Comparison of ENCODE assay signal across 11 cellular contexts in the genomic region with DNA sequence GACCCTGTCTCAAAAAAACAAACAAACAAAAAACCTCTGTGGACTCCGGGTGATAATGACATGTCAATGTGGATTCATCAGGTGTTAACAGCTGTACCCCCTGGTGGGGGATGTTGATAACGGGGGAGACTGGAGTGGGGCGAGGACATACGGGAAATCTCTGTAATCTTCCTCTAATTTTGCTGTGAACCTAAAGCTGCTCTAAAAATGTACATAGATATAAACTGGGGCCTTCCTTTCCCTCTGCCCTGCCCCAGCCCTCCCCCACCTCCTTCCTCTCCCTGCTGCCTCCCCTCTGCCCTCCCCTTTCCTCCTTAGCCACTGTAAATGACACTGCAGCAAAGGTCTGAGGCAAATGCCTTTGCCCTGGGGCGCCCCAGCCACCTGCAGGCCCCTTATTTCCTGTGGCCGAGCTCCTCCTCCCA. TPM values are rescaled to one million over a fixed set of nuclear protein-coding genes. Genes with fewer than 3 reads are reported as not detected.
A peak's percentile ranks its signal among the peaks of the same experiment; 100 is the strongest.
DNase-seq lines count a peak whose midpoint lies in the region; ATAC-seq and TF ChIP-seq lines count a peak whose summit lies in the region.
"Had no signal": no experiment of that assay in that cellular context is flagged by ENCODE, and none has a peak within 500 bp of the region (broad histone marks: within the 10 kb centered on the region; RNA-seq: fewer than 3 reads in every experiment).

No MANE protein-coding gene starts in this region.

- TF ChIP-seq CTCF in OCI-LY7 (conservative IDR thresholded peaks at IDR 0.05; ENCODE audit: low read length) = no peak

- peak overlapping the region; percentile 66 for H3K4me2 ChIP-seq in OCI-LY7 (ENCODE audit: low read length)

- peak; percentile 45 to 47 for ATAC-seq in stimulated activated naive B cell treated with anti-CD40 and anti-IgM and Interleukin-4, amounts not matched to agents 10 μg/mL and 1 μg/mL and 100 μg/mL, for 72 hours (replicated peaks)
- no peak for ATAC-seq in sciatic nerve

- H3K27ac Mint-ChIP-seq in activated naive CD4-positive, alpha-beta T cell treated with anti-CD3 and anti-CD28 coated beads for 36 hours = peak overlapping the region; percentile 71
- no peak overlapping the region for H3K27ac Mint-ChIP-seq in stimulated activated naive B cell treated with anti-CD40 and anti-IgM and Interleukin-4, amounts not matched to agents 10 μg/mL and 1 μg/mL and 100 μg/mL, for 72 hours
- H3K27ac Mint-ChIP-seq: B cell had no signal

- H3K79me2 ChIP-seq in OCI-LY7 (ENCODE audit: insufficient read depth, low read depth, low read length) = no peaks in the 10 kb centered on the region

- H3K27me3 Mint-ChIP-seq in activated naive CD4-positive, alpha-beta T cell treated with anti-CD3 and anti-CD28 coated beads for 36 hours (ENCODE audit: low read depth) = no peaks in the 10 kb centered on the region
- no peaks in the 10 kb centered on the region for H3K27me3 Mint-ChIP-seq in stimulated activated naive B cell treated with anti-CD40 and anti-IgM and Interleukin-4, amounts not matched to agents 10 μg/mL and 1 μg/mL and 100 μg/mL, for 72 hours
- H3K27me3 Mint-ChIP-seq: B cell had no signal

- no peak overlapping the region for H2AFZ ChIP-seq in OCI-LY7 (ENCODE audit: low read length)

- peaks cover 10% of the 10 kb centered on the region for H3K36me3 Mint-ChIP-seq in activated naive CD4-positive, alpha-beta T cell treated with anti-CD3 and anti-CD28 coated beads for 36 hours (ENCODE audit: low read depth)
- H3K36me3 Mint-ChIP-seq in stimulated activated naive B cell treated with anti-CD40 and anti-IgM and Interleukin-4, amounts not matched to agents 10 μg/mL and 1 μg/mL and 100 μg/mL, for 72 hours = peaks cover 30 to 33% of the 10 kb centered on the region in 2 donors

- no peaks in the 10 kb centered on the region for H3K9me3 Mint-ChIP-seq in activated naive CD4-positive, alpha-beta T cell treated with anti-CD3 and anti-CD28 coated beads for 36 hours
- H3K9me3 Mint-ChIP-seq in stimulated activated naive B cell treated with anti-CD40 and anti-IgM and Interleukin-4, amounts not matched to agents 10 μg/mL and 1 μg/mL and 100 μg/mL, for 72 hours = no peaks in the 10 kb centered on the region

- no peak overlapping the region for H3K4me3 Mint-ChIP-seq in activated naive CD4-positive, alpha-beta T cell treated with anti-CD3 and anti-CD28 coated beads for 36 hours
- H3K4me3 Mint-ChIP-seq in stimulated activated naive B cell treated with anti-CD40 and anti-IgM and Interleukin-4, amounts not matched to agents 10 μg/mL and 1 μg/mL and 100 μg/mL, for 72 hours = no peak overlapping the region
- H3K4me3 Mint-ChIP-seq: B cell had no signal

- peaks cover 29% of the 10 kb centered on the region; the same call in 1 of the 2 replicates for H3K36me3 ChIP-seq in OCI-LY7 (ENCODE audit: insufficient read depth, low read length)

- CTCF ChIA-PET in activated naive CD4-positive, alpha-beta T cell treated with anti-CD3 and anti-CD28 coated beads for 36 hours (lab: Charles Lee) = interaction anchor here (1.6 kb wide), 1 partner anchor 30 kb away, joined by 4 read pairs; a partner anchor contains a TSS
- CTCF ChIA-PET in OCI-LY7 (lab: Charles Lee; ENCODE audit: unreplicated experiment) = no interaction called here

- H3K4me1 Mint-ChIP-seq in activated naive CD4-positive, alpha-beta T cell treated with anti-CD3 and anti-CD28 coated beads for 36 hours (ENCODE audit: low read depth) = peaks cover 54% of the 10 kb centered on the region
- peaks cover 19 to 34% of the 10 kb centered on the region in 2 donors for H3K4me1 Mint-ChIP-seq in stimulated activated naive B cell treated with anti-CD40 and anti-IgM and Interleukin-4, amounts not matched to agents 10 μg/mL and 1 μg/mL and 100 μg/mL, for 72 hours

- H3K9me3 ChIP-seq in OCI-LY7 (ENCODE audit: low read length) = no peaks in the 10 kb centered on the region

- H3K4me3 ChIP-seq in OCI-LY7 (ENCODE audit: low read depth, low read length, poor library complexity, severe bottlenecking) = peak overlapping the region; percentile 26

- peak; percentile 33 for DNase-seq in activated naive CD4-positive, alpha-beta T cell treated with anti-CD3 and anti-CD28 coated beads for 36 hours
- DNase-seq in activated naive CD4-positive, alpha-beta T cell treated with anti-CD3 and anti-CD28 coated beads, Interleukin-2, amount 50 U/mL, for 16 hours = no peak
- DNase-seq in OCI-LY7 (ENCODE audit: low spot score) (peak; percentile 51), epithelial cell of prostate (ENCODE audit: low read depth, low spot score) (no peak), NCI-H226 (no peak), sciatic nerve (ENCODE audit: low spot score) (no peak), NCI-H446 treated with DMSO at 0.1 percent for 48 hours (lab: John Stamatoyannopoulos, UW) (no peak)
- DNase-seq in stimulated activated naive B cell treated with anti-CD40 and anti-IgM and Interleukin-4, amounts not matched to agents 10 μg/mL and 1 μg/mL and 100 μg/mL, for 72 hours = no peak
- DNase-seq: activated CD8-positive, alpha-beta memory T cell treated with anti-CD3 and anti-CD28 coated beads, Interleukin-2, amount 50 U/mL, for 4 hours; SHP77 treated with DMSO at 0.1 percent for 48 hours had no signal

- POLR2A ChIA-PET in OCI-LY7 (lab: Charles Lee) = interaction anchor here (0.6 to 2.2 kb wide), 4 partner anchors 14 to 1083 kb away, joined by 3 to 7 read pairs (median 4); no protein-coding TSS in a partner anchor

- H3K4me1 ChIP-seq in OCI-LY7 (ENCODE audit: insufficient read depth, low read length, poor library complexity, severe bottlenecking) = peaks cover 34% of the 10 kb centered on the region

- BruUV-seq in OCI-LY7 (replicated peaks; lab: Mats Ljungman, UMichigan) = no TSS peak

- H3K9me2 ChIP-seq in OCI-LY7 (ENCODE audit: insufficient read depth, low read length) = no peaks in the 10 kb centered on the region

- intact Hi-C loops in activated naive CD4-positive, alpha-beta T cell treated with anti-CD3 and anti-CD28 coated beads for 36 hours (cut with micrococcal nuclease) = no loop called here
- intact Hi-C loops in OCI-LY7 (cut with micrococcal nuclease; ENCODE audit: unreplicated experiment) = no loop called here
- intact Hi-C loops in sciatic nerve (cut with DNase I) = no loop called here

- H4K20me1 ChIP-seq in OCI-LY7 (ENCODE audit: insufficient read depth, low read length) = no peaks in the 10 kb centered on the region

- peak overlapping the region; percentile 63 for H3K27ac ChIP-seq in OCI-LY7 (ENCODE audit: low read depth, low read length, poor library complexity, severe bottlenecking)
- peak overlapping the region; percentile 31 for H3K27ac ChIP-seq in epithelial cell of prostate

RNA-seq across cellular contexts. Expression of a gene that starts 1.4 kb away (rescaled TPM):
- 1 to 10 TPM; 2.1 to 2.2 TPM for total RNA-seq in activated naive CD4-positive, alpha-beta T cell treated with anti-CD3 and anti-CD28 coated beads for 36 hours
- 0.39 and 1.2 TPM in 2 replicates for total RNA-seq in OCI-LY7 (2014; rRNA removed; shearing (Covaris generic))
- total RNA-seq in OCI-LY7 (2022) = 1.4 and 1.8 TPM in 2 replicates
- total RNA-seq in sciatic nerve = 2.7 TPM

RNA-seq across cellular contexts. Expression of a gene that starts 29.6 kb away (rescaled TPM):
- 100 to 1,000 TPM; 102 to 108 TPM for total RNA-seq in activated naive CD4-positive, alpha-beta T cell treated with anti-CD3 and anti-CD28 coated beads for 36 hours
- total RNA-seq in OCI-LY7 (2014; rRNA removed; shearing (Covaris generic)) = 91.9 and 97.0 TPM in 2 replicates
- total RNA-seq in OCI-LY7 (2022) (90.3 and 91.6 TPM in 2 replicates), sciatic nerve (45.2 TPM)

Comparison
In these comparisons a context has a peak if more than half of its experiments do, and no peak if none do; other contexts are left out.
1. DNase-seq: peak in activated naive CD4-positive, alpha-beta T cell treated with anti-CD3 and anti-CD28 coated beads for 36 hours (single experiment) and OCI-LY7 (single experiment); none in activated naive CD4-positive, alpha-beta T cell treated with anti-CD3 and anti-CD28 coated beads, Interleukin-2, amount 50 U/mL, for 16 hours (single experiment), epithelial cell of prostate (single experiment), stimulated activated naive B cell treated with anti-CD40 and anti-IgM and Interleukin-4, amounts not matched to agents 10 μg/mL and 1 μg/mL and 100 μg/mL, for 72 hours (single experiment), NCI-H226 (single experiment), sciatic nerve (single experiment) and NCI-H446 treated with DMSO at 0.1 percent for 48 hours (single experiment).